23 cellular contexts compared by ENCODE assay signal in the genomic region with DNA sequence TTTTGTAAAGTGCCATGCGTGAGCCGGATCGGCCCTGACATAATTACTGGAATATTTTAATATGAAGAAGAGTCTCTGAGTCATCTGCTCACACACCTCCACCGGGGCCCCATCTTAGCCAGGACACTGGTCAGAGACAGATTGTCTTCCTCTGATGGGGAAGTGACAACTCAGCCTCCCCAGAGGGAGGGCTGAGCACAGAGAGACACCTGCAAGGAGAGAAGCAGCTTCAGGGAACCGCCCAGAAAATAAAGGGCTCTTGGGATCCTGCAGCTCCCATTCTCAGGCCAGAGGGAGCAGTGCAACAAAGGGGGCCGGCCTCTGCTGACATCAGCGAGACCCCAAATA.
A peak's percentile ranks its signal among the peaks of the same experiment; 100 is the strongest.
DNase-seq lines count a peak whose midpoint lies in the region; ATAC-seq and TF ChIP-seq lines count a peak whose summit lies in the region.
"Had no signal": no experiment of that assay in that cellular context is flagged by ENCODE, and none has a peak within 500 bp of the region (broad histone marks: within the 10 kb centered on the region; RNA-seq: fewer than 3 reads in every experiment).

No MANE protein-coding gene starts in this region.

- H3K4me1 Mint-ChIP-seq in stimulated activated memory B cell treated with anti-CD40 and anti-IgM and Interleukin-4, amounts not matched to agents 10 μg/mL and 1 μg/mL and 100 μg/mL, for 72 hours, result no peaks in the 10 kb centered on the region
- H3K4me1 Mint-ChIP-seq: CD4-positive, alpha-beta memory T cell had no signal

- no peak for TF ChIP-seq CTCF in foreskin keratinocyte (conservative IDR thresholded peaks at IDR 0.05)

- H3K27ac Mint-ChIP-seq in stimulated activated memory B cell treated with anti-CD40 and anti-IgM and Interleukin-4, amounts not matched to agents 10 μg/mL and 1 μg/mL and 100 μg/mL, for 72 hours, result no peak overlapping the region
- H3K27ac Mint-ChIP-seq: CD4-positive, alpha-beta memory T cell had no signal

- H3K9me3 Mint-ChIP-seq in stimulated activated memory B cell treated with anti-CD40 and anti-IgM and Interleukin-4, amounts not matched to agents 10 μg/mL and 1 μg/mL and 100 μg/mL, for 72 hours, result peaks cover 3% of the 10 kb centered on the region

- no peak overlapping the region for H3K4me3 Mint-ChIP-seq in stimulated activated memory B cell treated with anti-CD40 and anti-IgM and Interleukin-4, amounts not matched to agents 10 μg/mL and 1 μg/mL and 100 μg/mL, for 72 hours
- H3K4me3 Mint-ChIP-seq: CD4-positive, alpha-beta memory T cell; stimulated activated naive CD8-positive, alpha-beta T cell treated with anti-CD3 and anti-CD28 coated beads, Interleukin-15, amount 100 ng/mL, for 72 hours had no signal

- H3K36me3 Mint-ChIP-seq in stimulated activated memory B cell treated with anti-CD40 and anti-IgM and Interleukin-4, amounts not matched to agents 10 μg/mL and 1 μg/mL and 100 μg/mL, for 72 hours, result no peaks in the 10 kb centered on the region
- H3K36me3 Mint-ChIP-seq: CD4-positive, alpha-beta memory T cell had no signal

- no peak overlapping the region for H3K27ac ChIP-seq in foreskin keratinocyte
- H3K27ac ChIP-seq: 22Rv1, ascending aorta, KMS-11, prostate gland, thyroid gland had no signal

- peaks cover 12% of the 10 kb centered on the region for H3K27me3 ChIP-seq in foreskin keratinocyte
- H3K27me3 ChIP-seq: ascending aorta, thyroid gland had no signal

- H3K27me3 Mint-ChIP-seq in stimulated activated memory B cell treated with anti-CD40 and anti-IgM and Interleukin-4, amounts not matched to agents 10 μg/mL and 1 μg/mL and 100 μg/mL, for 72 hours, result peaks cover 64% of the 10 kb centered on the region

- DNase-seq in DMS79 treated with DMSO at 0.1 percent for 48 hours (lab: John Stamatoyannopoulos, UW) (peak; percentile 18), DMS79 (lab: John Stamatoyannopoulos, UW) (no peak), foreskin keratinocyte (no peak), T-helper 2 cell (no peak)
- DNase-seq: activated CD4-positive, alpha-beta T cell treated with anti-CD3 and anti-CD28 coated beads, Interleukin-2, amount 50 U/mL, for 4 hours; activated naive CD4-positive, alpha-beta T cell treated with anti-CD3 and anti-CD28 coated beads, Interleukin-2, amount 50 U/mL, for 16 hours; CD4-positive, alpha-beta memory T cell; islet precursor cell; NCI-H1694; NCI-H748 treated with DMSO at 0.1 percent for 48 hours; OCI-M1; stimulated activated CD4-positive, alpha-beta T cell treated with anti-CD3 and anti-CD28 coated beads, Interleukin-15, amount 100 ng/mL, for 24 hours; stimulated activated naive CD8-positive, alpha-beta T cell treated with anti-CD3 and anti-CD28 coated beads, Interleukin-15, amount 100 ng/mL, for 72 hours; thyroid gland had no signal

- ATAC-seq in HG03342 (IDR thresholded peaks at IDR 0.05; ENCODE audit: unreplicated experiment) (peak; percentile 24), foreskin keratinocyte (peak; percentile 70), GM21723 (IDR thresholded peaks at IDR 0.05; ENCODE audit: unreplicated experiment) (no peak), HG03457 (IDR thresholded peaks at IDR 0.05; ENCODE audit: unreplicated experiment) (no peak)
- peak; percentile 21 for ATAC-seq in stimulated activated memory B cell treated with anti-CD40 and anti-IgM and Interleukin-4, amounts not matched to agents 10 μg/mL and 1 μg/mL and 100 μg/mL, for 72 hours
- ATAC-seq: Right ventricle myocardium inferior; stimulated activated naive CD8-positive, alpha-beta T cell treated with anti-CD3 and anti-CD28 coated beads, Interleukin-15, amount 100 ng/mL, for 72 hours had no signal

- H3K4me1 ChIP-seq in foreskin keratinocyte, result no peaks in the 10 kb centered on the region
- H3K4me1 ChIP-seq: ascending aorta, prostate gland had no signal

Comparison
In these comparisons a context has a peak if more than half of its experiments do, and no peak if none do; other contexts are left out.
1. ATAC-seq: peak in HG03342 (single experiment), foreskin keratinocyte (single experiment) and stimulated activated memory B cell treated with anti-CD40 and anti-IgM and Interleukin-4, amounts not matched to agents 10 μg/mL and 1 μg/mL and 100 μg/mL, for 72 hours (single experiment); none in GM21723 (single experiment) and HG03457 (single experiment).